Comparison of ENCODE assay signal across 8 cellular contexts in genomic region chr20:51497542-51498467, GRCh38. TPM values are rescaled to one million over a fixed set of nuclear protein-coding genes. Genes with fewer than 3 reads are reported as not detected.
DNase-seq lines count a peak whose midpoint lies in the region; ATAC-seq and TF ChIP-seq lines count a peak whose summit lies in the region.

No MANE protein-coding gene starts in this region.

- peak overlapping the region; percentile 42 for H3K4me3 Mint-ChIP-seq in activated naive CD4-positive, alpha-beta T cell treated with anti-CD3 and anti-CD28 coated beads for 36 hours
- no peak overlapping the region for H3K4me3 Mint-ChIP-seq in nephron

- DNase-seq in NOMO-1 treated with DMSO at 0.1 percent for 48 hours (lab: John Stamatoyannopoulos, UW; ENCODE audit: unreplicated experiment) = peak; percentile 42
- peak; percentile 74 for DNase-seq in activated naive CD4-positive, alpha-beta T cell treated with anti-CD3 and anti-CD28 coated beads for 36 hours
- DNase-seq in NCI-H345 treated with DMSO at 0.1 percent for 48 hours (lab: John Stamatoyannopoulos, UW; ENCODE audit: unreplicated experiment) = no peak

- H3K27ac Mint-ChIP-seq in activated naive CD4-positive, alpha-beta T cell treated with anti-CD3 and anti-CD28 coated beads for 36 hours = peak overlapping the region; percentile 87
- peak overlapping the region; percentile 6 to 23 (median 14) for H3K27ac Mint-ChIP-seq in nephron

- CTCF ChIA-PET in activated naive CD4-positive, alpha-beta T cell treated with anti-CD3 and anti-CD28 coated beads for 36 hours (lab: Charles Lee) = interaction anchor here (0.7 to 0.8 kb wide), 2 partner anchors 11 to 17 kb away, joined by 3 read pairs; no protein-coding TSS in a partner anchor

- ATAC-seq in GM19035 (IDR thresholded peaks at IDR 0.05; ENCODE audit: unreplicated experiment) = peak; percentile 46
- ATAC-seq in HG03095 (IDR thresholded peaks at IDR 0.05; ENCODE audit: unreplicated experiment) = no peak
- no peak for ATAC-seq in GM21576 (IDR thresholded peaks at IDR 0.05; ENCODE audit: unreplicated experiment)
- ATAC-seq in HG02623 (IDR thresholded peaks at IDR 0.05; ENCODE audit: unreplicated experiment) = no peak

- no peaks in the 10 kb centered on the region for H3K27me3 Mint-ChIP-seq in activated naive CD4-positive, alpha-beta T cell treated with anti-CD3 and anti-CD28 coated beads for 36 hours (ENCODE audit: low read depth)
- H3K27me3 Mint-ChIP-seq in nephron (ENCODE audit: low read depth) = peaks cover 16% of the 10 kb centered on the region

- intact Hi-C loops in activated naive CD4-positive, alpha-beta T cell treated with anti-CD3 and anti-CD28 coated beads for 36 hours (cut with micrococcal nuclease) = no loop called here

- peaks cover 88% of the 10 kb centered on the region for H3K4me1 Mint-ChIP-seq in activated naive CD4-positive, alpha-beta T cell treated with anti-CD3 and anti-CD28 coated beads for 36 hours (ENCODE audit: low read depth)
- H3K4me1 Mint-ChIP-seq in nephron = peaks cover 35% of the 10 kb centered on the region

- no peaks in the 10 kb centered on the region for H3K9me3 Mint-ChIP-seq in activated naive CD4-positive, alpha-beta T cell treated with anti-CD3 and anti-CD28 coated beads for 36 hours
- no peaks in the 10 kb centered on the region for H3K9me3 Mint-ChIP-seq in nephron

- no peak for TF ChIP-seq CTCF in nephron (IDR thresholded peaks at IDR 0.05; ENCODE audit: unreplicated experiment in 3 of 3)

- H3K36me3 Mint-ChIP-seq in activated naive CD4-positive, alpha-beta T cell treated with anti-CD3 and anti-CD28 coated beads for 36 hours (ENCODE audit: low read depth) = peaks cover 20% of the 10 kb centered on the region
- H3K36me3 Mint-ChIP-seq in nephron (ENCODE audit: low read depth) = no peaks in the 10 kb centered on the region

RNA-seq across cellular contexts. Expression of gene NFATC2, which starts 44.7 kb away (rescaled TPM):
- 10 to 100 TPM; 15.7 to 17.4 TPM for total RNA-seq in activated naive CD4-positive, alpha-beta T cell treated with anti-CD3 and anti-CD28 coated beads for 36 hours
